In genomic region chr9:116587919-116588318, GRCh38 we compare ENCODE assay signal across 17 cellular contexts.
"Had no signal": no experiment of that assay in that cellular context is flagged by ENCODE, and none has a peak within 500 bp of the region (broad histone marks: within the 10 kb centered on the region; RNA-seq: fewer than 3 reads in every experiment).

No MANE protein-coding gene starts in this region.

- H3K27me3 ChIP-seq: dorsolateral prefrontal cortex, esophagus muscularis mucosa, foreskin keratinocyte, gastroesophageal sphincter, heart left ventricle, hepatocyte, left lung had no signal

- H3K79me2 ChIP-seq: hepatocyte had no signal

- H3K27ac ChIP-seq: coronary artery, dorsolateral prefrontal cortex, esophagus muscularis mucosa, foreskin keratinocyte, gastroesophageal sphincter, heart left ventricle, hepatocyte, left lung, lower lobe of right lung had no signal

- H3K4me1 ChIP-seq: foreskin keratinocyte, gastroesophageal sphincter, heart left ventricle, left lung, lower lobe of right lung had no signal

- H3K4me3 ChIP-seq: coronary artery, dorsolateral prefrontal cortex, esophagus muscularis mucosa, gastroesophageal sphincter, heart left ventricle, hepatocyte, left lung, lower lobe of right lung, mucosa of descending colon had no signal

- DNase-seq: dermis blood vessel endothelial cell; dorsolateral prefrontal cortex; effector CD4-positive, alpha-beta T cell; effector memory CD4-positive, alpha-beta T cell; foreskin keratinocyte; heart left ventricle; hypothalamus; left cardiac atrium; left lung; left ventricle myocardium superior; lower lobe of right lung; mucosa of descending colon; naive B cell had no signal

- H3K36me3 ChIP-seq: esophagus muscularis mucosa, gastroesophageal sphincter, heart left ventricle, left lung, lower lobe of right lung had no signal

- H2AFZ ChIP-seq: hepatocyte had no signal

- H3K4me2 ChIP-seq: hepatocyte had no signal

- ATAC-seq: foreskin keratinocyte, gastroesophageal sphincter, heart left ventricle, left cardiac atrium, left lung, left ventricle myocardium superior, lower lobe of right lung, mucosa of descending colon had no signal
